In genomic region chr15:68300115-68300940, GRCh38 we compare ENCODE assay signal across 15 cellular contexts. TPM values are rescaled to one million over a fixed set of nuclear protein-coding genes. Genes with fewer than 3 reads are reported as not detected.
DNase-seq lines count a peak whose midpoint lies in the region; ATAC-seq and TF ChIP-seq lines count a peak whose summit lies in the region.
"Had no signal": no experiment of that assay in that cellular context is flagged by ENCODE, and none has a peak within 500 bp of the region (broad histone marks: within the 10 kb centered on the region; RNA-seq: fewer than 3 reads in every experiment).

No MANE protein-coding gene starts in this region.

- intact Hi-C loops in Caco-2 (cut with micrococcal nuclease; ENCODE audit: unreplicated experiment), result loop anchor here (10.0 kb wide), 1 partner anchor 134 kb away; the partner anchor contains the start of gene ITGA11
- intact Hi-C loops in gastrocnemius medialis (cut with DNase I; ENCODE audit: low total_unique reads), result loop anchor here (10.0 kb wide), 1 partner anchor 374 kb away; no protein-coding TSS in a partner anchor
- intact Hi-C loops in testis (cut with DNase I; ENCODE audit: low total_unique reads), result no loop called here

- H3K4me3 Mint-ChIP-seq in Caco-2 (ENCODE audit: unreplicated experiment) (no peak overlapping the region), nephron progenitor cell (no peak overlapping the region)

- no peaks in the 10 kb centered on the region for H4K20me1 ChIP-seq in MM.1S (ENCODE audit: insufficient read depth, low read length)

- CTCF ChIA-PET in Caco-2 (lab: Charles Lee), result no interaction called here

- H3K27me3 Mint-ChIP-seq in Caco-2 (ENCODE audit: insufficient read depth, unreplicated experiment), result no peaks in the 10 kb centered on the region
- H3K27me3 Mint-ChIP-seq in nephron progenitor cell (ENCODE audit: low read depth, poor library complexity), result peaks cover 2% of the 10 kb centered on the region
- H3K27me3 Mint-ChIP-seq: stimulated activated naive CD8-positive, alpha-beta T cell treated with anti-CD3 and anti-CD28 coated beads, Interleukin-15, amount 100 ng/mL, for 72 hours had no signal

- H3K36me3 ChIP-seq in Caco-2 (ENCODE audit: control insufficient read depth, insufficient read depth, low read length), result no peaks in the 10 kb centered on the region
- H3K36me3 ChIP-seq in MM.1S (replicated peaks; ENCODE audit: insufficient read depth, low read length), result no peaks in the 10 kb centered on the region
- H3K36me3 ChIP-seq in gastroesophageal sphincter, result peaks cover 0 to 10% of the 10 kb centered on the region in 2 donors
- H3K36me3 ChIP-seq in gastrocnemius medialis, result peaks cover 0 to 5% of the 10 kb centered on the region in 2 donors
- no peaks in the 10 kb centered on the region for H3K36me3 ChIP-seq in testis (ENCODE audit: low read depth, missing control alignments)

- TF ChIP-seq CTCF in Caco-2 (IDR thresholded peaks at IDR 0.05; ENCODE audit: insufficient read depth in 1 of 2, low read depth in 1 of 2, low read length in 1 of 2, severe bottlenecking in 1 of 2, unreplicated experiment in 1 of 2) (no peak), MM.1S (IDR thresholded peaks at IDR 0.05; ENCODE audit: low read length) (no peak), gastroesophageal sphincter (IDR thresholded peaks at IDR 0.05) (no peak), gastrocnemius medialis (IDR thresholded peaks at IDR 0.05 in 4 of 5, conservative IDR thresholded peaks at IDR 0.05 in 1 of 5) (no peak), nephron progenitor cell (IDR thresholded peaks at IDR 0.05) (no peak), testis (IDR thresholded peaks at IDR 0.05) (no peak)

- H3K4me3 ChIP-seq in Caco-2 (ENCODE audit: low read depth, low read length), result no peak overlapping the region
- H3K4me3 ChIP-seq in MM.1S (ENCODE audit: low read length), result no peak overlapping the region
- H3K4me3 ChIP-seq in gastroesophageal sphincter, result no peak overlapping the region
- H3K4me3 ChIP-seq in gastrocnemius medialis, result no peak overlapping the region
- no peak overlapping the region for H3K4me3 ChIP-seq in testis
- H3K4me3 ChIP-seq: K562 had no signal

- no peak for TF ChIP-seq EP300 in gastroesophageal sphincter (IDR thresholded peaks at IDR 0.05)

- no peak overlapping the region for H2AFZ ChIP-seq in MM.1S (ENCODE audit: low read length)

- H3K36me3 Mint-ChIP-seq in Caco-2 (ENCODE audit: insufficient read depth, unreplicated experiment), result peaks cover 22% of the 10 kb centered on the region
- H3K36me3 Mint-ChIP-seq in nephron progenitor cell (ENCODE audit: low read depth), result peaks cover 11% of the 10 kb centered on the region

- H3K9ac ChIP-seq in MM.1S (ENCODE audit: low read length), result peak overlapping the region; percentile 75

- no peak for ATAC-seq in gastroesophageal sphincter
- no peak for ATAC-seq in gastrocnemius medialis
- ATAC-seq: K562; stimulated activated naive CD8-positive, alpha-beta T cell treated with anti-CD3 and anti-CD28 coated beads, Interleukin-15, amount 100 ng/mL, for 72 hours had no signal

- no peak for TF ChIP-seq POLR2A in gastroesophageal sphincter (IDR thresholded peaks at IDR 0.05)
- TF ChIP-seq POLR2A in gastrocnemius medialis (IDR thresholded peaks at IDR 0.05), result no peak
- no peak for TF ChIP-seq POLR2A in testis (IDR thresholded peaks at IDR 0.05)

- H3K4me1 Mint-ChIP-seq in Caco-2 (ENCODE audit: low read depth, unreplicated experiment) (peaks cover 21% of the 10 kb centered on the region), nephron progenitor cell (peaks cover 20% of the 10 kb centered on the region)

- WGBS in gastroesophageal sphincter (ENCODE audit: low coverage in 1 of 2), 2 donors, result 94 to 96% methylated on average over 6 of the region's 6 CpGs
- 88 to 92% methylated on average over 6 of the region's 6 CpGs for WGBS in testis, 2 donors

- no TSS peak for BruUV-seq in Caco-2 (replicated peaks; lab: Mats Ljungman, UMichigan)

- POLR2A ChIA-PET in Caco-2 (lab: Charles Lee), result interaction anchor here (0.5 kb wide), 1 partner anchor 23 kb away, joined by 3 read pairs; the partner anchor contains the start of gene FEM1B

- DNase-seq in Caco-2 (peak; percentile 41 to 65), MM.1S (no peak), gastrocnemius medialis (no peak), AG20443 (ENCODE audit: low spot score) (no peak), nephron progenitor cell (no peak), testis (no peak)
- DNase-seq in stimulated activated CD4-positive, alpha-beta T cell treated with anti-CD3 and anti-CD28 coated beads, Interleukin-4, amount 100 ng/mL, for 1 hour, result no peak
- DNase-seq: HCEC 1CT; mesenchymal stem cell; NCI-H146; NCI-H510A treated with DMSO at 0.1 percent for 48 hours; OCI-M1; stimulated activated naive CD8-positive, alpha-beta T cell treated with anti-CD3 and anti-CD28 coated beads, Interleukin-15, amount 100 ng/mL, for 72 hours had no signal

- H3K27ac Mint-ChIP-seq in Caco-2 (ENCODE audit: unreplicated experiment), result peak overlapping the region; percentile 55
- no peak overlapping the region for H3K27ac Mint-ChIP-seq in nephron progenitor cell
- H3K27ac Mint-ChIP-seq: stimulated activated naive CD8-positive, alpha-beta T cell treated with anti-CD3 and anti-CD28 coated beads, Interleukin-15, amount 100 ng/mL, for 72 hours had no signal

- H3K4me1 ChIP-seq in Caco-2, result peaks cover 23% of the 10 kb centered on the region
- H3K4me1 ChIP-seq in MM.1S (ENCODE audit: low read length), result peaks cover 83% of the 10 kb centered on the region
- H3K4me1 ChIP-seq in gastroesophageal sphincter, result peaks cover 8 to 36% (median 8%) of the 10 kb centered on the region in 3 donors
- peaks cover 33 to 36% of the 10 kb centered on the region in 2 donors for H3K4me1 ChIP-seq in gastrocnemius medialis
- peaks cover 5% of the 10 kb centered on the region for H3K4me1 ChIP-seq in testis

- H3F3A ChIP-seq in MM.1S (ENCODE audit: insufficient read depth, low read length), result peaks cover 66% of the 10 kb centered on the region

- H3K27me3 ChIP-seq in Caco-2 (replicated peaks; ENCODE audit: control insufficient read depth, insufficient read depth, low read length) (no peaks in the 10 kb centered on the region), MM.1S (replicated peaks; ENCODE audit: insufficient read depth, low read length) (no peaks in the 10 kb centered on the region), gastroesophageal sphincter (no peaks in the 10 kb centered on the region), gastrocnemius medialis (no peaks in the 10 kb centered on the region), testis (no peaks in the 10 kb centered on the region)

- H3K9me3 Mint-ChIP-seq in Caco-2 (ENCODE audit: unreplicated experiment) (no peaks in the 10 kb centered on the region), nephron progenitor cell (no peaks in the 10 kb centered on the region)
- H3K9me3 Mint-ChIP-seq: stimulated activated naive CD8-positive, alpha-beta T cell treated with anti-CD3 and anti-CD28 coated beads, Interleukin-15, amount 100 ng/mL, for 72 hours had no signal

- in situ Hi-C loops in gastrocnemius medialis (cut with MboI; ENCODE audit: low sequenced_read_pairs in 4 of 4), result loop anchor here in 3 of 4 donors (5.0 to 25.0 kb wide), 4 partner anchors 46 to 362 kb away; no protein-coding TSS in a partner anchor

- peak overlapping the region; percentile 51 for H3K4me2 ChIP-seq in MM.1S (ENCODE audit: low read depth, low read length)

- no peaks in the 10 kb centered on the region for H3K9me3 ChIP-seq in Caco-2
- no peaks in the 10 kb centered on the region for H3K9me3 ChIP-seq in MM.1S (replicated peaks; ENCODE audit: insufficient read depth, low read length)
- H3K9me3 ChIP-seq in gastroesophageal sphincter, result no peaks in the 10 kb centered on the region
- H3K9me3 ChIP-seq in gastrocnemius medialis, result no peaks in the 10 kb centered on the region
- no peaks in the 10 kb centered on the region for H3K9me3 ChIP-seq in testis

- no peaks in the 10 kb centered on the region for H3K9me2 ChIP-seq in MM.1S (replicated peaks; ENCODE audit: insufficient read depth, low read length)

- H3K79me2 ChIP-seq in MM.1S (ENCODE audit: low read length), result peaks cover 59% of the 10 kb centered on the region

- H3K27ac ChIP-seq in MM.1S (ENCODE audit: low read length), result peak overlapping the region; percentile 99
- H3K27ac ChIP-seq in gastroesophageal sphincter, result peak overlapping the region in 3 of 4 donors; percentile 46 to 69 (median 47)
- peak overlapping the region; percentile 65 to 82 (median 76) for H3K27ac ChIP-seq in gastrocnemius medialis
- peak overlapping the region in 1 of 2 donors; percentile 2 for H3K27ac ChIP-seq in testis

RNA-seq across cellular contexts. Expression of gene FEM1B, which starts 22.8 kb away (rescaled TPM):
- total RNA-seq in Caco-2 (2022) (33.5 and 41.0 TPM in 2 replicates), gastroesophageal sphincter (10 to 100 TPM; 64.8 to 71.7 (median 67.5) TPM), gastrocnemius medialis (100 to 1,000 TPM in 3 of 4 donors, 10 to 100 TPM in 1; 80.8 to 158 (median 124) TPM), testis (10 to 100 TPM; 65.8 to 86.3 TPM)
- 122 TPM for polyA plus RNA-seq in testis (ENCODE audit: insufficient read depth, low read depth, low replicate concordance)

Comparison
In these comparisons a context has a peak if more than half of its experiments do, and no peak if none do; other contexts are left out.
1. DNase-seq: peak in Caco-2 (2 of 2); none in MM.1S (single experiment), gastrocnemius medialis (0 of 2), AG20443 (single experiment), nephron progenitor cell (single experiment), stimulated activated CD4-positive, alpha-beta T cell treated with anti-CD3 and anti-CD28 coated beads, Interleukin-4, amount 100 ng/mL, for 1 hour (single experiment) and testis (single experiment).